8 cellular contexts compared by ENCODE assay signal in genomic region chr7:30285531-30286284, GRCh38. TPM values are rescaled to one million over a fixed set of nuclear protein-coding genes. Genes with fewer than 3 reads are reported as not detected.
A peak's percentile ranks its signal among the peaks of the same experiment; 100 is the strongest.
DNase-seq lines count a peak whose midpoint lies in the region; ATAC-seq, FAIRE-seq and TF ChIP-seq lines count a peak whose summit lies in the region.

No MANE protein-coding gene starts in this region.

- peaks cover 47% of the 10 kb centered on the region for H3K4me1 Mint-ChIP-seq in CD8-positive, alpha-beta T cell (ENCODE audit: low read depth)
- peaks cover 51 to 62% (median 60%) of the 10 kb centered on the region in 3 donors for H3K4me1 Mint-ChIP-seq in T-cell
- peaks cover 32% of the 10 kb centered on the region for H3K4me1 Mint-ChIP-seq in astrocyte (ENCODE audit: low read depth, unreplicated experiment)

- peak overlapping the region; percentile 61 for H3K4me3 ChIP-seq in CD8-positive, alpha-beta T cell (ENCODE audit: low read depth, low read length)
- H3K4me3 ChIP-seq in astrocyte (ENCODE audit: insufficient read depth, low read depth, low read length) (peak overlapping the region; percentile 76), iPS-18c (ENCODE audit: insufficient read depth, low read depth, low read length) (peak overlapping the region; percentile 80), smooth muscle cell (peak overlapping the region; percentile 75)

- peak; percentile 17 to 74 (median 50) for DNase-seq in CD8-positive, alpha-beta T cell
- DNase-seq in HT-29 (ENCODE audit: low spot score) (peak; percentile 90), T-cell (peak; percentile 12 to 59 (median 42)), astrocyte (ENCODE audit: low read depth) (peak; percentile 63), smooth muscle cell (lab: John Stamatoyannopoulos, UW; ENCODE audit: unreplicated experiment) (no peak), omental fat pad (ENCODE audit: low spot score) (no peak)

- H3K27ac Mint-ChIP-seq in CD8-positive, alpha-beta T cell = peak overlapping the region; percentile 96
- H3K27ac Mint-ChIP-seq in T-cell = peak overlapping the region; percentile 95 to 100
- H3K27ac Mint-ChIP-seq in astrocyte (ENCODE audit: unreplicated experiment) = peak overlapping the region; percentile 86

- H4K20me1 ChIP-seq in astrocyte (ENCODE audit: insufficient read depth, low read length) (no peaks in the 10 kb centered on the region), smooth muscle cell (ENCODE audit: low read depth) (peaks cover 8% of the 10 kb centered on the region)

- H3K36me3 Mint-ChIP-seq in CD8-positive, alpha-beta T cell = peaks cover 6% of the 10 kb centered on the region
- H3K36me3 Mint-ChIP-seq in T-cell = peaks cover 18% of the 10 kb centered on the region
- no peaks in the 10 kb centered on the region for H3K36me3 Mint-ChIP-seq in astrocyte (ENCODE audit: low read depth, unreplicated experiment)

- peak overlapping the region; percentile 76 for H3K27ac ChIP-seq in CD8-positive, alpha-beta T cell (ENCODE audit: low read depth, low read length)
- H3K27ac ChIP-seq in astrocyte (ENCODE audit: low read depth, low read length) = no peak overlapping the region
- H3K27ac ChIP-seq in smooth muscle cell (ENCODE audit: low read depth) = peak overlapping the region; percentile 9

- H3K9ac ChIP-seq in astrocyte (ENCODE audit: low read length) = peak overlapping the region; percentile 78
- H3K9ac ChIP-seq in smooth muscle cell (ENCODE audit: low read depth) = peak overlapping the region; percentile 49

- TF ChIP-seq CTCF in CD8-positive, alpha-beta T cell (IDR thresholded peaks at IDR 0.05) = no peak
- TF ChIP-seq CTCF in astrocyte (IDR thresholded peaks at IDR 0.05; ENCODE audit: insufficient read depth, low read depth, low read length) (no peak), smooth muscle cell (IDR thresholded peaks at IDR 0.05; ENCODE audit: borderline replicate concordance, insufficient read depth, poor library complexity, severe bottlenecking) (no peak), omental fat pad (IDR thresholded peaks at IDR 0.05) (no peak)

- H3K79me2 ChIP-seq in astrocyte (ENCODE audit: insufficient read depth, low read length) (no peaks in the 10 kb centered on the region), smooth muscle cell (ENCODE audit: low read depth) (peaks cover 38% of the 10 kb centered on the region)

- no peaks in the 10 kb centered on the region for H3K36me3 ChIP-seq in CD8-positive, alpha-beta T cell (ENCODE audit: insufficient read depth, low read length)
- H3K36me3 ChIP-seq in astrocyte (ENCODE audit: insufficient read depth, low read length) (no peaks in the 10 kb centered on the region), smooth muscle cell (ENCODE audit: low read depth) (no peaks in the 10 kb centered on the region)

- peak overlapping the region; percentile 97 for H3K4me2 ChIP-seq in astrocyte (ENCODE audit: low read length)
- H3K4me2 ChIP-seq in smooth muscle cell = peak overlapping the region; percentile 91

- H3K27me3 ChIP-seq in CD8-positive, alpha-beta T cell (ENCODE audit: insufficient read depth, low read length) = no peaks in the 10 kb centered on the region
- H3K27me3 ChIP-seq in astrocyte (ENCODE audit: insufficient read depth, low read length) (no peaks in the 10 kb centered on the region), smooth muscle cell (ENCODE audit: low read depth) (no peaks in the 10 kb centered on the region)

- FAIRE-seq in astrocyte (lab: Jason Lieb, UNC) = no peak

- H3K9me3 ChIP-seq in CD8-positive, alpha-beta T cell (ENCODE audit: low read length) = no peaks in the 10 kb centered on the region
- H3K9me3 ChIP-seq in astrocyte (ENCODE audit: insufficient read depth, low read depth, low read length) (no peaks in the 10 kb centered on the region), iPS-18c (ENCODE audit: control insufficient read depth, insufficient read depth, low read length) (no peaks in the 10 kb centered on the region), smooth muscle cell (replicated peaks; ENCODE audit: low read depth) (no peaks in the 10 kb centered on the region)

- 2% methylated on average over 47 of the region's 79 CpGs for WGBS in smooth muscle cell (ENCODE audit: low lambda C conversion rate)

- H3K27me3 Mint-ChIP-seq in CD8-positive, alpha-beta T cell (ENCODE audit: low read depth) = no peaks in the 10 kb centered on the region
- H3K27me3 Mint-ChIP-seq in T-cell (no peaks in the 10 kb centered on the region), astrocyte (ENCODE audit: low read depth, unreplicated experiment) (no peaks in the 10 kb centered on the region)

- H3K4me3 Mint-ChIP-seq in CD8-positive, alpha-beta T cell = peak overlapping the region; percentile 96
- H3K4me3 Mint-ChIP-seq in T-cell (peak overlapping the region; percentile 97 to 100 (median 99)), astrocyte (ENCODE audit: unreplicated experiment) (peak overlapping the region; percentile 94)

- intact Hi-C loops in CD8-positive, alpha-beta T cell (cut with DNase I, micrococcal nuclease) = loop anchor here (2.0 to 10.0 kb wide), 4 partner anchors 23 to 309 kb away; partner anchors contain the start of genes GARS1 (in 1 of the 2) and GGCT (in 1 of the 2)

- POLR2A ChIA-PET in CD8-positive, alpha-beta T cell (lab: Charles Lee) = interaction anchor here (1.0 to 3.1 kb wide), 11 partner anchors 20 to 193 kb away, joined by 3 to 16 read pairs (median 4); partner anchors contain the start of gene NOD1
- POLR2A ChIA-PET in T-cell (lab: Charles Lee) = no interaction called here

- H3K9me3 Mint-ChIP-seq in CD8-positive, alpha-beta T cell = peaks cover 9% of the 10 kb centered on the region
- H3K9me3 Mint-ChIP-seq in T-cell (no peaks in the 10 kb centered on the region), astrocyte (ENCODE audit: unreplicated experiment) (no peaks in the 10 kb centered on the region)

- peaks cover 35% of the 10 kb centered on the region for H3K4me1 ChIP-seq in CD8-positive, alpha-beta T cell (ENCODE audit: insufficient read depth, low read length)
- H3K4me1 ChIP-seq in astrocyte (ENCODE audit: insufficient read depth, low read length) (no peaks in the 10 kb centered on the region), smooth muscle cell (ENCODE audit: low read depth) (peaks cover 35% of the 10 kb centered on the region)

- CTCF ChIA-PET in CD8-positive, alpha-beta T cell (lab: Charles Lee) = interaction anchor here (1.0 to 1.4 kb wide), 2 partner anchors 63 to 66 kb away, joined by 4 to 5 read pairs; no protein-coding TSS in a partner anchor
- CTCF ChIA-PET in T-cell (lab: Charles Lee) = interaction anchor here in 1 of 2 donors (1.4 kb wide), 1 partner anchor 40 kb away, joined by 3 read pairs; no protein-coding TSS in a partner anchor

- ATAC-seq in CD8-positive, alpha-beta T cell = no peak
- peak; percentile 2 for ATAC-seq in GM19438 (IDR thresholded peaks at IDR 0.05; ENCODE audit: low read depth, unreplicated experiment)
- ATAC-seq in T-cell (replicated peaks in 1 of 4) = peak in 2 of 4 experiments; percentile 1 to 2
- ATAC-seq in omental fat pad (ENCODE audit: low FRiP score) = no peak

- H2AFZ ChIP-seq in astrocyte (ENCODE audit: low read depth, low read length) (peak overlapping the region; percentile 90), smooth muscle cell (ENCODE audit: low read depth) (peak overlapping the region; percentile 88)

- H3F3A ChIP-seq in smooth muscle cell (ENCODE audit: low read depth) = peaks cover 5% of the 10 kb centered on the region

RNA-seq across cellular contexts. Expression of gene ZNRF2, which starts 1.3 kb away (rescaled TPM):
- 10 to 100 TPM; 20.1 to 26.1 TPM for total RNA-seq in CD8-positive, alpha-beta T cell
- total RNA-seq in HT-29 (2014; rRNA removed; shearing (Covaris generic)) = 37.5 and 38.5 TPM in 2 replicates
- total RNA-seq in T-cell = 10 to 100 TPM; 22.4 to 38.4 (median 30.8) TPM
- 9.2 and 9.9 TPM in 2 replicates for total RNA-seq in astrocyte
- 12.7 and 13.5 TPM in 2 replicates for total RNA-seq in smooth muscle cell
- polyA plus RNA-seq in smooth muscle cell = 2.1 and 7.4 TPM in 2 replicates
- 10 to 100 TPM; 14.9 to 23.3 (median 18.6) TPM for total RNA-seq in omental fat pad

Comparison
In these comparisons a context has a peak if more than half of its experiments do, and no peak if none do; other contexts are left out.
1. DNase-seq: peak in CD8-positive, alpha-beta T cell (7 of 7), HT-29 (single experiment), T-cell (34 of 34) and astrocyte (single experiment); none in smooth muscle cell (single experiment) and omental fat pad (single experiment).
2. Peak in every context shown above with its lines, with median percentiles within 50 percentile points of each other: H3K4me3 ChIP-seq, H3K27ac Mint-ChIP-seq and H3K4me3 Mint-ChIP-seq.